ENCODE assay signal across 15 cellular contexts in the genomic region with DNA sequence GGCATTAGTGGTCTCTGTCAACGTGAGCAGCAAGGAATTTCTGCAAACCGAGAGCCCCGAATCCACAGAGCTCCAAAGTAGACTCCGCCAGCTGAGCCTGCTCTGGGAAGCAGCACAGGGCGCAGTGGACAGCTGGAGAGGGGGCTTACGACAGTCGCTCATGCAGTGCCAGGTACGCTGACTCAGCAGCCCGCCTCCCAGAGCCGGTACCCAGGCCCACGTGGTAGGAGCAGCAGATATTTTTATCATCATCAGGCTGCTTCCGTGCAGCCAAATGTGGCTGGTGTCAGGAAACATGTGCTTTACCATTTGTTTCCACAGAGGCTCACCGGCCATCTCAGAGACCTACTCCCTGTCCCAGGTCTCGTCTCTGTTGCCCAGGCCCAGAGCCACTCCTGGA.
A peak's percentile ranks its signal among the peaks of the same experiment; 100 is the strongest.
DNase-seq lines count a peak whose midpoint lies in the region; ATAC-seq and TF ChIP-seq lines count a peak whose summit lies in the region.
"Had no signal": no experiment of that assay in that cellular context is flagged by ENCODE, and none has a peak within 500 bp of the region (broad histone marks: within the 10 kb centered on the region; RNA-seq: fewer than 3 reads in every experiment).

No MANE protein-coding gene starts in this region.

- DNase-seq in GDM1 (lab: John Stamatoyannopoulos, UW): peak; percentile 36
- peak; percentile 82 to 94 (median 90) for DNase-seq in adrenal gland
- peak; percentile 76 for DNase-seq in left ventricle myocardium inferior
- peak; percentile 85 to 94 for DNase-seq in psoas muscle
- DNase-seq in H7: no peak
- no peak for DNase-seq in HT-29 (ENCODE audit: low spot score)
- DNase-seq in neuronal stem cell (ENCODE audit: low spot score): no peak
- no peak for DNase-seq in brain microvascular endothelial cell
- DNase-seq: DMS53, lower lobe of right lung, NCI-H2171, trophoblast cell, WERI-Rb-1 had no signal

- H4K91ac ChIP-seq in neuronal stem cell (ENCODE audit: low read depth, low read length, poor library complexity): no peak overlapping the region

- H3K4me2 ChIP-seq in neuronal stem cell (ENCODE audit: insufficient read depth, low read length, poor library complexity, severe bottlenecking): no peak overlapping the region

- H3K27ac ChIP-seq in adrenal gland (peak overlapping the region; percentile 68 to 93 (median 86)), left ventricle myocardium inferior (replicated peaks) (peak overlapping the region; percentile 94), psoas muscle (peak overlapping the region; percentile 90), neuronal stem cell (replicated peaks; ENCODE audit: low read length) (no peak overlapping the region), brain microvascular endothelial cell (no peak overlapping the region)
- H3K27ac ChIP-seq: lower lobe of right lung, SK-N-MC, WERI-Rb-1 had no signal

- no peak overlapping the region for H3K4me3 ChIP-seq in adrenal gland
- H3K4me3 ChIP-seq in left ventricle myocardium inferior: peak overlapping the region; percentile 68
- H3K4me3 ChIP-seq in psoas muscle: peak overlapping the region; percentile 78
- H3K4me3 ChIP-seq in H7 (ENCODE audit: insufficient read depth, low read depth, low read length): no peak overlapping the region
- H3K4me3 ChIP-seq in neuronal stem cell (ENCODE audit: low read length in 2 of 2): no peak overlapping the region
- H3K4me3 ChIP-seq in brain microvascular endothelial cell (ENCODE audit: low read depth, low read length): no peak overlapping the region
- H3K4me3 ChIP-seq: lower lobe of right lung, SK-N-MC had no signal

- H2BK5ac ChIP-seq in neuronal stem cell (ENCODE audit: low read length): no peak overlapping the region

- H3K27me3 ChIP-seq in adrenal gland (no peaks in the 10 kb centered on the region), left ventricle myocardium inferior (ENCODE audit: low read depth) (no peaks in the 10 kb centered on the region), psoas muscle (ENCODE audit: insufficient read depth in 3 of 3, low read length in 2 of 3) (no peaks in the 10 kb centered on the region), H7 (ENCODE audit: control insufficient read depth, insufficient read depth, low read length) (no peaks in the 10 kb centered on the region), neuronal stem cell (ENCODE audit: control insufficient read depth in 3 of 3, insufficient read depth in 3 of 3, low read depth in 1 of 3, low read length in 3 of 3) (no peaks in the 10 kb centered on the region), brain microvascular endothelial cell (replicated peaks) (no peaks in the 10 kb centered on the region)

- H3K4ac ChIP-seq in neuronal stem cell (ENCODE audit: low read length): no peak overlapping the region

- TF ChIP-seq POLR2A in adrenal gland (IDR thresholded peaks at IDR 0.05): peak in 1 of 2 donors; percentile 71

- H4K8ac ChIP-seq in neuronal stem cell (ENCODE audit: low read depth, low read length): no peak overlapping the region

- H2BK15ac ChIP-seq in neuronal stem cell (ENCODE audit: low read length): no peak overlapping the region

- H3K79me1 ChIP-seq in neuronal stem cell (ENCODE audit: low read depth, low read length): no peaks in the 10 kb centered on the region

- no peaks in the 10 kb centered on the region for H3K9me3 ChIP-seq in adrenal gland (replicated peaks in 1 of 3)
- H3K9me3 ChIP-seq in left ventricle myocardium inferior (replicated peaks): no peaks in the 10 kb centered on the region
- no peaks in the 10 kb centered on the region for H3K9me3 ChIP-seq in psoas muscle
- no peaks in the 10 kb centered on the region for H3K9me3 ChIP-seq in neuronal stem cell (replicated peaks in 1 of 2; ENCODE audit: control insufficient read depth in 2 of 2, insufficient read depth in 1 of 2, low read depth in 1 of 2, low read length in 2 of 2)
- H3K9me3 ChIP-seq: lower lobe of right lung had no signal

- no peak overlapping the region for H2AFZ ChIP-seq in neuronal stem cell (ENCODE audit: low read length)

- H3K4me1 ChIP-seq in adrenal gland (replicated peaks in 1 of 2): peaks cover 20 to 38% of the 10 kb centered on the region in 2 donors
- peaks cover 89% of the 10 kb centered on the region for H3K4me1 ChIP-seq in left ventricle myocardium inferior
- peaks cover 62% of the 10 kb centered on the region for H3K4me1 ChIP-seq in psoas muscle
- H3K4me1 ChIP-seq in neuronal stem cell (ENCODE audit: control insufficient read depth in 2 of 2, insufficient read depth in 1 of 2, low read depth in 1 of 2, low read length in 2 of 2): no peaks in the 10 kb centered on the region

- H2AK5ac ChIP-seq in neuronal stem cell (ENCODE audit: low read depth, low read length): no peak overlapping the region

- ATAC-seq in psoas muscle: peak; percentile 84 to 89 (median 86)
- ATAC-seq: esophagus mucosa had no signal

- no peak overlapping the region for H3K23ac ChIP-seq in neuronal stem cell (ENCODE audit: low read depth, low read length, poor library complexity)

- intact Hi-C loops in adrenal gland (cut with DNase I) (no loop called here), left ventricle myocardium inferior (cut with micrococcal nuclease) (no loop called here), psoas muscle (cut with DNase I) (no loop called here)

- TF ChIP-seq CTCF in adrenal gland (IDR thresholded peaks at IDR 0.05): no peak
- TF ChIP-seq CTCF in left ventricle myocardium inferior (IDR thresholded peaks at IDR 0.05; ENCODE audit: borderline replicate concordance): no peak
- TF ChIP-seq CTCF in psoas muscle (IDR thresholded peaks at IDR 0.05): no peak
- no peak for TF ChIP-seq CTCF in brain microvascular endothelial cell (IDR thresholded peaks at IDR 0.05; ENCODE audit: low read depth, low read length, missing control alignments)

- in situ Hi-C loops in brain microvascular endothelial cell (cut with HindIII; ENCODE audit: low pct_ligation_motif_present, low sequenced_read_pairs): no loop called here

- H3K18ac ChIP-seq in neuronal stem cell (ENCODE audit: low read length): no peak overlapping the region

- H3K36me3 ChIP-seq in adrenal gland (replicated peaks in 1 of 2) (peaks cover 0 to 70% of the 10 kb centered on the region in 2 donors), left ventricle myocardium inferior (peaks cover 99% of the 10 kb centered on the region), psoas muscle (ENCODE audit: insufficient read depth in 1 of 2, low read depth in 1 of 2) (peaks cover 6 to 100% of the 10 kb centered on the region in 2 donors), H7 (replicated peaks; ENCODE audit: control insufficient read depth, insufficient read depth, low read length) (peaks cover 33% of the 10 kb centered on the region), neuronal stem cell (replicated peaks in 1 of 2; ENCODE audit: control insufficient read depth in 2 of 2, insufficient read depth in 2 of 2, low read length in 2 of 2) (peaks cover 51 to 95% of the 10 kb centered on the region in 2 donors), brain microvascular endothelial cell (replicated peaks) (no peaks in the 10 kb centered on the region)

- H3K14ac ChIP-seq in neuronal stem cell (ENCODE audit: low read length): no peak overlapping the region

- 27 to 51% (median 32%) methylated on average over 4 to 14 of the region's 14 CpGs for WGBS in adrenal gland, 4 donors
- 15 to 36% (median 29%) methylated on average over 14 of the region's 14 CpGs for WGBS in psoas muscle, 3 donors
- no CpG with 5 or more reads among the region's 14 CpGs for WGBS in neuronal stem cell (ENCODE audit: extremely low coverage in 2 of 2, insufficient read length in 2 of 2, insufficient replicate concordance in 1 of 2), 2 donors

- no peak overlapping the region for H2BK120ac ChIP-seq in neuronal stem cell (ENCODE audit: low read depth, low read length)

- no peak overlapping the region for H3K9ac ChIP-seq in neuronal stem cell (ENCODE audit: low read depth, low read length, poor library complexity)

- H2BK12ac ChIP-seq in neuronal stem cell (ENCODE audit: low read length): no peak overlapping the region

Comparison
In these comparisons a context has a peak if more than half of its experiments do, and no peak if none do; other contexts are left out.
1. DNase-seq: peak in GDM1 (single experiment), adrenal gland (7 of 7), left ventricle myocardium inferior (single experiment) and psoas muscle (2 of 2); none in H7 (single experiment), HT-29 (single experiment), neuronal stem cell (single experiment) and brain microvascular endothelial cell (single experiment).
2. H3K27ac ChIP-seq: peak in adrenal gland (5 of 5), left ventricle myocardium inferior (single experiment) and psoas muscle (single experiment); none in neuronal stem cell (single experiment) and brain microvascular endothelial cell (single experiment).
3. H3K4me3 ChIP-seq: peak in left ventricle myocardium inferior (single experiment) and psoas muscle (single experiment); none in adrenal gland (0 of 4), H7 (single experiment), neuronal stem cell (0 of 2) and brain microvascular endothelial cell (single experiment).